ENCODE assay signal across 17 cellular contexts in the genomic region with DNA sequence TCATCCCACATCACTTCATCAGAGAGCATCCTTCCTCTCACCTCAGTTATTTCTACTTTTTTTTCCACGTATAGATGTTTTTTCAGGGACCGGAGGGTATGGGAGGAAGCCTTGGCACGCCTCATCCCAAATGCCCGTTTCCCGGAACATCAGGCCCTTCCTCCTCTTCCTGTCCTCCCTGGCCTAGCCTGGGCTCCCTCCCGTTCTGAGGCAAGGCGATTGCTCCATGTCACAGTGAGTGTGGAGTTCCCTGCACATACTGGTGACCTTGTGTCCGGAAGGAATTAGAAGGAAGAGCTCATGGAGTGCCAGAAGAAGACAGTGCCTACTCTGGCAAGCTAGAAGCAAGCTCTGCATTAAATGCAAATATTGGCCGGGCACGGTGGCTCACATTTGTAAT. TPM values are rescaled to one million over a fixed set of nuclear protein-coding genes. Genes with fewer than 3 reads are reported as not detected.
DNase-seq lines count a peak whose midpoint lies in the region; ATAC-seq and TF ChIP-seq lines count a peak whose summit lies in the region.
"Had no signal": no experiment of that assay in that cellular context is flagged by ENCODE, and none has a peak within 500 bp of the region (broad histone marks: within the 10 kb centered on the region; RNA-seq: fewer than 3 reads in every experiment).

No MANE protein-coding gene starts in this region.

- WGBS in endodermal cell (ENCODE audit: insufficient coverage in 1 of 2, insufficient read length in 1 of 2), 2 experiments: 95 to 98% methylated on average over 8 to 10 of the region's 10 CpGs

- no peak overlapping the region for H3K9ac ChIP-seq in endodermal cell (ENCODE audit: extremely low read depth, low read length, poor library complexity, severe bottlenecking)

- peaks cover 8% of the 10 kb centered on the region for H3K36me3 Mint-ChIP-seq in activated CD4-positive, alpha-beta T cell treated with anti-CD3 and anti-CD28 coated beads, Interleukin-2, amount 10 ng/mL, durations not matched to agents 7 days and 5 days (ENCODE audit: low read depth)
- H3K36me3 Mint-ChIP-seq in T-cell (no peaks in the 10 kb centered on the region), endodermal cell (ENCODE audit: low read depth) (peaks cover 30% of the 10 kb centered on the region)
- H3K36me3 Mint-ChIP-seq in stimulated activated memory B cell treated with anti-CD40 and anti-IgM and Interleukin-4, amounts not matched to agents 10 μg/mL and 1 μg/mL and 100 μg/mL, for 72 hours: no peaks in the 10 kb centered on the region

- no peak for ATAC-seq in T-cell (replicated peaks in 1 of 4)
- no peak for ATAC-seq in stimulated activated memory B cell treated with anti-CD40 and anti-IgM and Interleukin-4, amounts not matched to agents 10 μg/mL and 1 μg/mL and 100 μg/mL, for 72 hours
- ATAC-seq in esophagus mucosa: no peak
- ATAC-seq: A549, left colon had no signal

- no peak for TF ChIP-seq CTCF in endodermal cell (conservative IDR thresholded peaks at IDR 0.05)

- H3K4me1 ChIP-seq in endodermal cell (ENCODE audit: control insufficient read depth, insufficient read depth, low read length): peaks cover 3% of the 10 kb centered on the region
- H3K4me1 ChIP-seq: A549 had no signal

- CTCF ChIA-PET in activated CD4-positive, alpha-beta T cell treated with anti-CD3 and anti-CD28 coated beads, Interleukin-2, amount 10 ng/mL, durations not matched to agents 7 days and 5 days (lab: Charles Lee): interaction anchor here (0.9 to 2.2 kb wide), 4 partner anchors 13 to 67 kb away, joined by 3 to 7 read pairs (median 4); partner anchors contain the start of gene ECSIT
- CTCF ChIA-PET in T-cell (lab: Charles Lee): no interaction called here

- H3K9me3 ChIP-seq in endodermal cell (ENCODE audit: control insufficient read depth, low read length): peaks cover 8% of the 10 kb centered on the region
- H3K9me3 ChIP-seq: SK-N-SH had no signal

- H3K4me1 Mint-ChIP-seq in activated CD4-positive, alpha-beta T cell treated with anti-CD3 and anti-CD28 coated beads, Interleukin-2, amount 10 ng/mL, durations not matched to agents 7 days and 5 days: peaks cover 22% of the 10 kb centered on the region
- H3K4me1 Mint-ChIP-seq in T-cell (peaks cover 23 to 26% (median 24%) of the 10 kb centered on the region in 3 donors), endodermal cell (no peaks in the 10 kb centered on the region)
- peaks cover 28% of the 10 kb centered on the region for H3K4me1 Mint-ChIP-seq in stimulated activated memory B cell treated with anti-CD40 and anti-IgM and Interleukin-4, amounts not matched to agents 10 μg/mL and 1 μg/mL and 100 μg/mL, for 72 hours

- no peaks in the 10 kb centered on the region for H3K9me3 Mint-ChIP-seq in activated CD4-positive, alpha-beta T cell treated with anti-CD3 and anti-CD28 coated beads, Interleukin-2, amount 10 ng/mL, durations not matched to agents 7 days and 5 days
- H3K9me3 Mint-ChIP-seq in T-cell (no peaks in the 10 kb centered on the region), endodermal cell (peaks cover 7% of the 10 kb centered on the region)
- H3K9me3 Mint-ChIP-seq in stimulated activated memory B cell treated with anti-CD40 and anti-IgM and Interleukin-4, amounts not matched to agents 10 μg/mL and 1 μg/mL and 100 μg/mL, for 72 hours: no peaks in the 10 kb centered on the region

- H3K27ac Mint-ChIP-seq in activated CD4-positive, alpha-beta T cell treated with anti-CD3 and anti-CD28 coated beads, Interleukin-2, amount 10 ng/mL, durations not matched to agents 7 days and 5 days: peak overlapping the region; percentile 20
- H3K27ac Mint-ChIP-seq in T-cell (peak overlapping the region in 1 of 2 donors; percentile 27), endodermal cell (peak overlapping the region; percentile 52)
- peak overlapping the region; percentile 86 for H3K27ac Mint-ChIP-seq in stimulated activated memory B cell treated with anti-CD40 and anti-IgM and Interleukin-4, amounts not matched to agents 10 μg/mL and 1 μg/mL and 100 μg/mL, for 72 hours

- H3K36me3 ChIP-seq in endodermal cell (ENCODE audit: control insufficient read depth, insufficient read depth, low read length): peaks cover 26% of the 10 kb centered on the region
- H3K36me3 ChIP-seq: cardiac muscle cell had no signal

- POLR2A ChIA-PET in activated CD4-positive, alpha-beta T cell treated with anti-CD3 and anti-CD28 coated beads, Interleukin-2, amount 10 ng/mL, durations not matched to agents 7 days and 5 days (lab: Charles Lee): no interaction called here
- POLR2A ChIA-PET in T-cell (lab: Charles Lee): no interaction called here

- H3K4me3 Mint-ChIP-seq in activated CD4-positive, alpha-beta T cell treated with anti-CD3 and anti-CD28 coated beads, Interleukin-2, amount 10 ng/mL, durations not matched to agents 7 days and 5 days: peak overlapping the region; percentile 91
- H3K4me3 Mint-ChIP-seq in T-cell (peak overlapping the region; percentile 86 to 90 (median 88)), endodermal cell (no peak overlapping the region)
- peak overlapping the region; percentile 95 for H3K4me3 Mint-ChIP-seq in stimulated activated memory B cell treated with anti-CD40 and anti-IgM and Interleukin-4, amounts not matched to agents 10 μg/mL and 1 μg/mL and 100 μg/mL, for 72 hours

- H3K4me3 ChIP-seq in endodermal cell (ENCODE audit: low read length): no peak overlapping the region
- H3K4me3 ChIP-seq: cardiac muscle cell had no signal

- H3K27me3 Mint-ChIP-seq in activated CD4-positive, alpha-beta T cell treated with anti-CD3 and anti-CD28 coated beads, Interleukin-2, amount 10 ng/mL, durations not matched to agents 7 days and 5 days: no peaks in the 10 kb centered on the region
- no peaks in the 10 kb centered on the region for H3K27me3 Mint-ChIP-seq in T-cell
- no peaks in the 10 kb centered on the region for H3K27me3 Mint-ChIP-seq in endodermal cell (ENCODE audit: insufficient read depth)
- H3K27me3 Mint-ChIP-seq in stimulated activated memory B cell treated with anti-CD40 and anti-IgM and Interleukin-4, amounts not matched to agents 10 μg/mL and 1 μg/mL and 100 μg/mL, for 72 hours: no peaks in the 10 kb centered on the region

- no peak overlapping the region for H3K27ac ChIP-seq in endodermal cell (ENCODE audit: low read depth, low read length)
- H3K27ac ChIP-seq: cardiac muscle cell had no signal

- DNase-seq in activated CD4-positive, alpha-beta T cell treated with anti-CD3 and anti-CD28 coated beads, Interleukin-2, amount 10 ng/mL, durations not matched to agents 7 days and 5 days: no peak
- DNase-seq in activated CD4-positive, alpha-beta T cell treated with anti-CD3 and anti-CD28 coated beads for 1 hour: no peak
- DNase-seq in T-cell (no peak), endodermal cell (no peak), GOT3 (lab: John Stamatoyannopoulos, UW) (no peak), GDM1 (lab: John Stamatoyannopoulos, UW) (no peak)
- DNase-seq: activated CD4-positive, CD25-positive, alpha-beta regulatory T cell; activated effector memory CD4-positive, alpha-beta T cell treated with Interleukin-2 at 50 U/mL for 16 hours; DMS 273 treated with DMSO at 0.1 percent for 48 hours; left colon; NCI-H1092 treated with DMSO at 0.1 percent for 48 hours; nucleus accumbens; SK-N-SH had no signal

- H3K27me3 ChIP-seq in endodermal cell (ENCODE audit: control insufficient read depth, insufficient read depth, low read length, poor library complexity, severe bottlenecking): no peaks in the 10 kb centered on the region
- H3K27me3 ChIP-seq: cardiac muscle cell had no signal

RNA-seq across cellular contexts. Expression of gene ZNF627, which starts 1.1 kb away (rescaled TPM):
- total RNA-seq in activated CD4-positive, alpha-beta T cell treated with anti-CD3 and anti-CD28 coated beads, Interleukin-2, amount 10 ng/mL, durations not matched to agents 7 days and 5 days: 1 to 10 TPM; 4.6 to 4.7 TPM
- total RNA-seq in T-cell (10 to 100 TPM in 3 of 5 donors, 1 to 10 TPM in 2; 5.6 to 11.9 (median 10.6) TPM), endodermal cell (10 to 100 TPM; 22.0 to 30.5 TPM), esophagus mucosa (4.1 TPM)
- 22.4 TPM for polyA plus RNA-seq in endodermal cell (2013, experiment 1 of 2)
- polyA plus RNA-seq in endodermal cell (2013, experiment 2 of 2): 23.3 TPM

RNA-seq across cellular contexts. Expression of gene ACP5, which starts 18.7 kb away (rescaled TPM):
- 10 to 100 TPM; 27.5 to 33.9 TPM for total RNA-seq in activated CD4-positive, alpha-beta T cell treated with anti-CD3 and anti-CD28 coated beads, Interleukin-2, amount 10 ng/mL, durations not matched to agents 7 days and 5 days
- 10 to 100 TPM; 16.2 to 29.8 (median 18.6) TPM for total RNA-seq in T-cell
- total RNA-seq in endodermal cell: 1 to 10 TPM; 2.1 to 3.8 TPM
- not detected for polyA plus RNA-seq in endodermal cell (2013, experiment 1 of 2)
- polyA plus RNA-seq in endodermal cell (2013, experiment 2 of 2): not detected
- total RNA-seq in esophagus mucosa: 34.6 TPM

RNA-seq across cellular contexts. Expression of gene ELOF1, which starts 37.1 kb away (rescaled TPM):
- 10 to 100 TPM; 52.2 to 53.9 TPM for total RNA-seq in activated CD4-positive, alpha-beta T cell treated with anti-CD3 and anti-CD28 coated beads, Interleukin-2, amount 10 ng/mL, durations not matched to agents 7 days and 5 days
- 10 to 100 TPM; 38.3 to 48.2 (median 46.6) TPM for total RNA-seq in T-cell
- total RNA-seq in endodermal cell: 10 to 100 TPM; 62.6 to 68.7 TPM
- 49.8 TPM for polyA plus RNA-seq in endodermal cell (2013, experiment 1 of 2)
- polyA plus RNA-seq in endodermal cell (2013, experiment 2 of 2): 38.8 TPM
- total RNA-seq in esophagus mucosa: 34.9 TPM

RNA-seq across cellular contexts. Expression of gene CNN1, which starts 57.5 kb away (rescaled TPM):
- not detected for total RNA-seq in activated CD4-positive, alpha-beta T cell treated with anti-CD3 and anti-CD28 coated beads, Interleukin-2, amount 10 ng/mL, durations not matched to agents 7 days and 5 days
- total RNA-seq in T-cell: under 1 TPM in 3 of 5 donors, not detected in 2; 0.26 to 0.96 (median 0.51) TPM
- 10 to 100 TPM; 12.8 to 16.2 TPM for total RNA-seq in endodermal cell
- polyA plus RNA-seq in endodermal cell (2013, experiment 1 of 2): 15.2 TPM
- 17.3 TPM for polyA plus RNA-seq in endodermal cell (2013, experiment 2 of 2)
- total RNA-seq in esophagus mucosa: 8.3 TPM
